11 cellular contexts compared by ENCODE assay signal in the genomic region with DNA sequence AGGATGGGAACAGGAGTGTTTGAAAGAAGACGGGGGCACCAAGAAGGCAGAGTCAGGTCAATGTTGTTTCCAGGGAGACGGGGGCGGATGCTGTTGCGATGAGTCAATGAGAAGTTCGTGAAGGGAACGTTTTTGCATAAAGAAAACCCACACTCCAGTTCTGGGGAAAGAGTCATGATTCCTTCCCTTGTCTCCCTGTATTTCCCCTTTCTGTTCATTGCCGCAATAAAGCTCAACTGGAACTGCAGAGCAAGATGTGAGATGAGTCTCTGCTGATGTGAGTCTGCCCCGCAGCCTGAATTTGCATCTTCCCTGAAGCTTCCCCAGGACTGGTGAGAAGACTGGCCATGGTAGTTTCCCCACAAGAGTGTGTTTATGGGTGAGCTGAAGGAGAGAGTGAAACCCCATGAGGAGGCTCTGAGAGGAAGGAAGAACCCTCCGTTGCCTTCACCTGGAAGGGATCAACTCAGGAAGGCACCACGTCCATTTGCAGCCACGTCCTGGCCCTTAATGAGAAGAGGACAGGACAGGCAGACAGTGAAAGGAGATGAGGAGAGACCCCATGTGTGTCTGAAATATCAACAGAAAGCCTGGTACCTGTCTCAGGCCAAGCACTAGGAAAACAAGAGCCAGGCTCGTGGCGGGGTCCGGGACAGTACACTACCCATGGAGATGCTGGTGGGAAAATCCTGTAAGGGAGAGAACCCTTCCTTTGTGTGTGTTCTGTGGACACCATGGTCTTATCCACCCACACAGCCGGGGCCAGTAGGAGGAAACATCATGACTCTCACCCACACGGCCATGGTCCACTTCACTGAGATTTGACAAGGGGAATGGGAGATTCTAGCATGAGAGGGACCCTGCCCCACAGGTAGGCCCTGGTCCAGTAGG. TPM values are rescaled to one million over a fixed set of nuclear protein-coding genes. Genes with fewer than 3 reads are reported as not detected.
DNase-seq lines count a peak whose midpoint lies in the region; ATAC-seq, FAIRE-seq and TF ChIP-seq lines count a peak whose summit lies in the region.
"Had no signal": no experiment of that assay in that cellular context is flagged by ENCODE, and none has a peak within 500 bp of the region (broad histone marks: within the 10 kb centered on the region; RNA-seq: fewer than 3 reads in every experiment).

No MANE protein-coding gene starts in this region.

- H3K4me1 ChIP-seq in right lobe of liver (no peaks in the 10 kb centered on the region), HepG2 (ENCODE audit: insufficient read depth, low read length) (no peaks in the 10 kb centered on the region)

- no peaks in the 10 kb centered on the region for H3K36me3 Mint-ChIP-seq in IgD-negative memory B cell
- H3K36me3 Mint-ChIP-seq: activated naive CD8-positive, alpha-beta T cell treated with anti-CD3 and anti-CD28 coated beads, Interleukin-2, amount 10 ng/mL, durations not matched to agents 7 days and 5 days had no signal

- CTCF ChIA-PET in HepG2 (lab: Yijun Ruan, JAX; ENCODE audit: low intra/inter-chr PET ratio, low total read pairs): no interaction called here

- no peak for TF ChIP-seq RAD21 in HepG2 (CRISPR knock-in tag; IDR thresholded peaks at IDR 0.05)

- no peak for TF ChIP-seq EP300 in HepG2 (IDR thresholded peaks at IDR 0.05; ENCODE audit: low read depth in 2 of 2, low read length in 2 of 2)
- TF ChIP-seq EP300 in HepG2 (CRISPR knock-in tag; IDR thresholded peaks at IDR 0.05; ENCODE audit: borderline replicate concordance): no peak

- no peak overlapping the region for H3K4me2 ChIP-seq in HepG2 (ENCODE audit: low read depth, low read length)
- H3K4me2 ChIP-seq: PC-9 had no signal

- BruUV-seq in HepG2 (replicated peaks; lab: Mats Ljungman, UMichigan): no TSS peak

- H3K9me3 Mint-ChIP-seq in IgD-negative memory B cell: peaks cover 0 to 2% (median 0%) of the 10 kb centered on the region in 3 donors

- no peak overlapping the region for H3K27ac ChIP-seq in right lobe of liver
- H3K27ac ChIP-seq in HepG2 (ENCODE audit: extremely low read length, insufficient read depth, low read length): no peak overlapping the region
- H3K27ac ChIP-seq: PC-9 had no signal

- H3K9me3 ChIP-seq in right lobe of liver (no peaks in the 10 kb centered on the region), HepG2 (ENCODE audit: low read length) (no peaks in the 10 kb centered on the region)

- no peak overlapping the region for H2AFZ ChIP-seq in HepG2 (ENCODE audit: low read length)
- H2AFZ ChIP-seq: PC-9 had no signal

- intact Hi-C loops in right lobe of liver (cut with DNase I): no loop called here
- intact Hi-C loops in HepG2 (cut with micrococcal nuclease; ENCODE audit: unreplicated experiment): no loop called here

- ATAC-seq in right lobe of liver (peak; percentile 46 to 72 (median 57)), HepG2 (no peak)

- H3K4me3 ChIP-seq in right lobe of liver (no peak overlapping the region), HepG2 (replicated peaks in 1 of 3; ENCODE audit: insufficient read depth in 1 of 3, low read depth in 2 of 3, low read length in 3 of 3) (no peak overlapping the region)
- H3K4me3 ChIP-seq: PC-9 had no signal

- H3K27me3 Mint-ChIP-seq in IgD-negative memory B cell: peaks cover 4% of the 10 kb centered on the region
- H3K27me3 Mint-ChIP-seq: activated naive CD8-positive, alpha-beta T cell treated with anti-CD3 and anti-CD28 coated beads, Interleukin-2, amount 10 ng/mL, durations not matched to agents 7 days and 5 days had no signal

- peaks cover 21 to 23% (median 22%) of the 10 kb centered on the region in 3 donors for H3K4me1 Mint-ChIP-seq in IgD-negative memory B cell
- H3K4me1 Mint-ChIP-seq: activated naive CD8-positive, alpha-beta T cell treated with anti-CD3 and anti-CD28 coated beads, Interleukin-2, amount 10 ng/mL, durations not matched to agents 7 days and 5 days had no signal

- POLR2A ChIA-PET in HepG2 (lab: Yijun Ruan, JAX): no interaction called here

- H3K79me2 ChIP-seq in HepG2 (ENCODE audit: insufficient read depth, low read length): no peaks in the 10 kb centered on the region

- TF ChIP-seq POLR2A in right lobe of liver (IDR thresholded peaks at IDR 0.05) (no peak), HepG2 (IDR thresholded peaks at IDR 0.05; ENCODE audit: insufficient read depth in 1 of 2, low read depth in 2 of 2, low read length in 2 of 2) (no peak)

- H3K27ac Mint-ChIP-seq in IgD-negative memory B cell: peak overlapping the region in 1 of 3 donors; percentile 76
- H3K27ac Mint-ChIP-seq: activated naive CD8-positive, alpha-beta T cell treated with anti-CD3 and anti-CD28 coated beads, Interleukin-2, amount 10 ng/mL, durations not matched to agents 7 days and 5 days had no signal

- H3K4me3 Mint-ChIP-seq in IgD-negative memory B cell: peak overlapping the region; percentile 41 to 81 (median 46)
- H3K4me3 Mint-ChIP-seq: activated naive CD8-positive, alpha-beta T cell treated with anti-CD3 and anti-CD28 coated beads, Interleukin-2, amount 10 ng/mL, durations not matched to agents 7 days and 5 days had no signal

- FAIRE-seq in HepG2 (lab: Jason Lieb, UNC): no peak
- peak; percentile 59 for FAIRE-seq in urothelium cell line (lab: Jason Lieb, UNC)
- FAIRE-seq: endothelial cell of umbilical vein had no signal

- in situ Hi-C loops in HepG2 (cut with HindIII; ENCODE audit: extremely low pct_ligation_motif_present, low pct_unique_long_range_greater_than_20kb): no loop called here

- H4K20me1 ChIP-seq in HepG2 (ENCODE audit: insufficient read depth, low read length): no peaks in the 10 kb centered on the region

- TF ChIP-seq CTCF in right lobe of liver (IDR thresholded peaks at IDR 0.05) (no peak), HepG2 (CRISPR knock-in tag; IDR thresholded peaks at IDR 0.05) (no peak)

- DNase-seq in right lobe of liver: no peak
- DNase-seq in HepG2 (ENCODE audit: low spot score): no peak
- DNase-seq in urothelium cell line (ENCODE audit: low spot score): no peak
- no peak for DNase-seq in DMS 273 treated with DMSO at 0.1 percent for 48 hours (lab: John Stamatoyannopoulos, UW)
- DNase-seq in DMS79 (lab: John Stamatoyannopoulos, UW): no peak
- DNase-seq: activated naive CD8-positive, alpha-beta T cell treated with anti-CD3 and anti-CD28 coated beads, Interleukin-2, amount 10 ng/mL, durations not matched to agents 7 days and 5 days; AML-193; NCI-H1417 had no signal

- no peak overlapping the region for H3K9ac ChIP-seq in HepG2 (ENCODE audit: insufficient read depth, low read depth, low read length)

- no peaks in the 10 kb centered on the region for H3K27me3 ChIP-seq in right lobe of liver
- H3K27me3 ChIP-seq in HepG2 (ENCODE audit: control insufficient read depth in 1 of 2, insufficient read depth in 2 of 2, low read length in 2 of 2): peaks cover 0 to 12% of the 10 kb centered on the region in 2 experiments; a peak in 2 of 5 replicates

- 34% methylated on average over 10 of the region's 16 CpGs for WGBS in right lobe of liver (ENCODE audit: insufficient coverage, low coverage, low lambda C conversion rate, missing lambda C conversion rate)
- 24% methylated on average over 16 of the region's 16 CpGs for WGBS in HepG2 (ENCODE audit: low lambda C conversion rate)

- H3K36me3 ChIP-seq in right lobe of liver (no peaks in the 10 kb centered on the region), HepG2 (replicated peaks in 1 of 2; ENCODE audit: control insufficient read depth in 1 of 2, insufficient read depth in 2 of 2, low read length in 2 of 2) (no peaks in the 10 kb centered on the region)

RNA-seq across cellular contexts. Expression of gene LILRA1, which starts 13.7 kb away (rescaled TPM):
- total RNA-seq in right lobe of liver: 1 to 10 TPM in 3 of 6 experiments, under 1 TPM in 3; 0.62 to 2.7 (median 1.0) TPM
- total RNA-seq in HepG2 (2016; rRNA removed; fragmentation: Illumina TruSeq; extraction: Trizol): not detected in 2 replicates
- not detected in 2 replicates for total RNA-seq in HepG2 (2016; cell fraction: cytosol; rRNA removed; fragmentation: Illumina TruSeq; extraction: Trizol; ENCODE audit: low read depth)
- total RNA-seq in HepG2 (2016; cell fraction: insoluble cytoplasmic fraction; rRNA removed; fragmentation: Illumina TruSeq; extraction: Trizol): not detected in 2 replicates
- total RNA-seq in HepG2 (2016; cell fraction: membrane; rRNA removed; fragmentation: Illumina TruSeq; extraction: Trizol): not detected in 2 replicates
- not detected in 2 replicates for total RNA-seq in HepG2 (2016; cell fraction: nucleus; rRNA removed; fragmentation: Illumina TruSeq; extraction: Trizol)
- polyA plus RNA-seq in HepG2 (2011; rRNA removed): not detected in 2 replicates
- not detected in 2 replicates for polyA plus RNA-seq in HepG2 (2011; cell fraction: cytosol; rRNA removed)
- not detected in 2 replicates for polyA plus RNA-seq in HepG2 (2011; cell fraction: nucleus; rRNA removed)
- not detected in 2 replicates for polyA plus RNA-seq in HepG2 (2012)
- polyA plus RNA-seq in HepG2 (2016; cell fraction: cytosol; fragmentation: Illumina TruSeq; extraction: Trizol; ENCODE audit: low read depth): not detected in 2 replicates
- polyA plus RNA-seq in HepG2 (2016; cell fraction: insoluble cytoplasmic fraction; fragmentation: Illumina TruSeq; extraction: Trizol; ENCODE audit: low read depth): not detected in 2 replicates
- not detected in 2 replicates for polyA plus RNA-seq in HepG2 (2016; cell fraction: membrane; fragmentation: Illumina TruSeq; extraction: Trizol; ENCODE audit: low read depth)
- polyA plus RNA-seq in HepG2 (2016; cell fraction: nucleus; fragmentation: Illumina TruSeq; extraction: Trizol; ENCODE audit: insufficient read depth, low read depth): not detected in 2 replicates
- not detected in 2 replicates for polyA minus RNA-seq in HepG2 (2011; rRNA and poly(A)+ RNA removed; ENCODE audit: low replicate concordance)
- not detected in 2 replicates for polyA minus RNA-seq in HepG2 (2011; cell fraction: cytosol; rRNA and poly(A)+ RNA removed)
- polyA minus RNA-seq in HepG2 (2011; cell fraction: nucleus; rRNA and poly(A)+ RNA removed): not detected in 2 replicates
- polyA plus RNA-seq in IgD-negative memory B cell: not detected
- total RNA-seq: activated naive CD8-positive, alpha-beta T cell treated with anti-CD3 and anti-CD28 coated beads, Interleukin-2, amount 10 ng/mL, durations not matched to agents 7 days and 5 days; endothelial cell of umbilical vein; PC-9 had no signal
- polyA plus RNA-seq: endothelial cell of umbilical vein had no signal

RNA-seq across cellular contexts. Expression of gene LILRB1, which starts 23.1 kb away (rescaled TPM):
- total RNA-seq in right lobe of liver (10 to 100 TPM in 1 of 6 experiments, 1 to 10 TPM in 5; 1.7 to 21.9 (median 4.1) TPM), HepG2 (2016; rRNA removed; fragmentation: Illumina TruSeq; extraction: Trizol) (not detected in 2 replicates)
- not detected in 2 replicates for total RNA-seq in HepG2 (2016; cell fraction: cytosol; rRNA removed; fragmentation: Illumina TruSeq; extraction: Trizol; ENCODE audit: low read depth)
- total RNA-seq in HepG2 (2016; cell fraction: insoluble cytoplasmic fraction; rRNA removed; fragmentation: Illumina TruSeq; extraction: Trizol): not detected in 2 replicates
- not detected in 2 replicates for total RNA-seq in HepG2 (2016; cell fraction: membrane; rRNA removed; fragmentation: Illumina TruSeq; extraction: Trizol)
- total RNA-seq in HepG2 (2016; cell fraction: nucleus; rRNA removed; fragmentation: Illumina TruSeq; extraction: Trizol): not detected in 2 replicates
- polyA plus RNA-seq in HepG2 (2011; rRNA removed) (not detected in 2 replicates), IgD-negative memory B cell (24.8 TPM)
- polyA plus RNA-seq in HepG2 (2011; cell fraction: cytosol; rRNA removed): 0.03 TPM in 1 of 2 replicates, not detected in the other
- polyA plus RNA-seq in HepG2 (2011; cell fraction: nucleus; rRNA removed): 0.16 TPM in 1 of 2 replicates, not detected in the other
- not detected in 2 replicates for polyA plus RNA-seq in HepG2 (2012)
- polyA plus RNA-seq in HepG2 (2016; cell fraction: cytosol; fragmentation: Illumina TruSeq; extraction: Trizol; ENCODE audit: low read depth): not detected in 2 replicates
- not detected in 2 replicates for polyA plus RNA-seq in HepG2 (2016; cell fraction: insoluble cytoplasmic fraction; fragmentation: Illumina TruSeq; extraction: Trizol; ENCODE audit: low read depth)
- not detected in 2 replicates for polyA plus RNA-seq in HepG2 (2016; cell fraction: membrane; fragmentation: Illumina TruSeq; extraction: Trizol; ENCODE audit: low read depth)
- not detected in 2 replicates for polyA plus RNA-seq in HepG2 (2016; cell fraction: nucleus; fragmentation: Illumina TruSeq; extraction: Trizol; ENCODE audit: insufficient read depth, low read depth)
- 0.16 TPM in 1 of 2 replicates, not detected in the other for polyA minus RNA-seq in HepG2 (2011; rRNA and poly(A)+ RNA removed; ENCODE audit: low replicate concordance)
- polyA minus RNA-seq in HepG2 (2011; cell fraction: cytosol; rRNA and poly(A)+ RNA removed): not detected in 2 replicates
- not detected in 2 replicates for polyA minus RNA-seq in HepG2 (2011; cell fraction: nucleus; rRNA and poly(A)+ RNA removed)
- total RNA-seq: endothelial cell of umbilical vein, PC-9 had no signal
- polyA plus RNA-seq: endothelial cell of umbilical vein had no signal

RNA-seq across cellular contexts. Expression of gene LILRA2, which starts 33.5 kb away (rescaled TPM):
- total RNA-seq in right lobe of liver (1 to 10 TPM; 1.4 to 8.3 (median 2.4) TPM), HepG2 (2016; rRNA removed; fragmentation: Illumina TruSeq; extraction: Trizol) (not detected in 2 replicates)
- not detected in 2 replicates for total RNA-seq in HepG2 (2016; cell fraction: cytosol; rRNA removed; fragmentation: Illumina TruSeq; extraction: Trizol; ENCODE audit: low read depth)
- total RNA-seq in HepG2 (2016; cell fraction: insoluble cytoplasmic fraction; rRNA removed; fragmentation: Illumina TruSeq; extraction: Trizol): not detected in 2 replicates
- not detected in 2 replicates for total RNA-seq in HepG2 (2016; cell fraction: membrane; rRNA removed; fragmentation: Illumina TruSeq; extraction: Trizol)
- not detected in 2 replicates for total RNA-seq in HepG2 (2016; cell fraction: nucleus; rRNA removed; fragmentation: Illumina TruSeq; extraction: Trizol)
- polyA plus RNA-seq in HepG2 (2011; rRNA removed) (0.53 and 1.1 TPM in 2 replicates), IgD-negative memory B cell (0.73 TPM)
- polyA plus RNA-seq in HepG2 (2011; cell fraction: cytosol; rRNA removed): 0.67 and 0.75 TPM in 2 replicates
- polyA plus RNA-seq in HepG2 (2011; cell fraction: nucleus; rRNA removed): 0.23 and 0.31 TPM in 2 replicates
- polyA plus RNA-seq in HepG2 (2012): 0.07 TPM in 1 of 2 replicates, not detected in the other
- not detected in 2 replicates for polyA plus RNA-seq in HepG2 (2016; cell fraction: cytosol; fragmentation: Illumina TruSeq; extraction: Trizol; ENCODE audit: low read depth)
- not detected in 2 replicates for polyA plus RNA-seq in HepG2 (2016; cell fraction: insoluble cytoplasmic fraction; fragmentation: Illumina TruSeq; extraction: Trizol; ENCODE audit: low read depth)
- not detected in 2 replicates for polyA plus RNA-seq in HepG2 (2016; cell fraction: membrane; fragmentation: Illumina TruSeq; extraction: Trizol; ENCODE audit: low read depth)
- not detected in 2 replicates for polyA plus RNA-seq in HepG2 (2016; cell fraction: nucleus; fragmentation: Illumina TruSeq; extraction: Trizol; ENCODE audit: insufficient read depth, low read depth)
- 1.1 TPM in 1 of 2 replicates, not detected in the other for polyA minus RNA-seq in HepG2 (2011; rRNA and poly(A)+ RNA removed; ENCODE audit: low replicate concordance)
- 0.70 TPM in 1 of 2 replicates, not detected in the other for polyA minus RNA-seq in HepG2 (2011; cell fraction: cytosol; rRNA and poly(A)+ RNA removed)
- polyA minus RNA-seq in HepG2 (2011; cell fraction: nucleus; rRNA and poly(A)+ RNA removed): not detected in 2 replicates
- total RNA-seq: endothelial cell of umbilical vein, PC-9 had no signal
- polyA plus RNA-seq: endothelial cell of umbilical vein had no signal

RNA-seq across cellular contexts. Expression of gene LILRB4, which starts 55.6 kb away (rescaled TPM):
- total RNA-seq in right lobe of liver: 1 to 10 TPM; 1.9 to 9.5 (median 2.5) TPM
- total RNA-seq in HepG2 (2016; rRNA removed; fragmentation: Illumina TruSeq; extraction: Trizol): not detected in 2 replicates
- total RNA-seq in HepG2 (2016; cell fraction: cytosol; rRNA removed; fragmentation: Illumina TruSeq; extraction: Trizol; ENCODE audit: low read depth): not detected in 2 replicates
- total RNA-seq in HepG2 (2016; cell fraction: insoluble cytoplasmic fraction; rRNA removed; fragmentation: Illumina TruSeq; extraction: Trizol): not detected in 2 replicates
- not detected in 2 replicates for total RNA-seq in HepG2 (2016; cell fraction: membrane; rRNA removed; fragmentation: Illumina TruSeq; extraction: Trizol)
- not detected in 2 replicates for total RNA-seq in HepG2 (2016; cell fraction: nucleus; rRNA removed; fragmentation: Illumina TruSeq; extraction: Trizol)
- not detected in 2 replicates for polyA plus RNA-seq in HepG2 (2011; rRNA removed)
- not detected in 2 replicates for polyA plus RNA-seq in HepG2 (2011; cell fraction: cytosol; rRNA removed)
- polyA plus RNA-seq in HepG2 (2011; cell fraction: nucleus; rRNA removed): not detected in 2 replicates
- polyA plus RNA-seq in HepG2 (2012): not detected in 2 replicates
- not detected in 2 replicates for polyA plus RNA-seq in HepG2 (2016; cell fraction: cytosol; fragmentation: Illumina TruSeq; extraction: Trizol; ENCODE audit: low read depth)
- polyA plus RNA-seq in HepG2 (2016; cell fraction: insoluble cytoplasmic fraction; fragmentation: Illumina TruSeq; extraction: Trizol; ENCODE audit: low read depth): not detected in 2 replicates
- not detected in 2 replicates for polyA plus RNA-seq in HepG2 (2016; cell fraction: membrane; fragmentation: Illumina TruSeq; extraction: Trizol; ENCODE audit: low read depth)
- polyA plus RNA-seq in HepG2 (2016; cell fraction: nucleus; fragmentation: Illumina TruSeq; extraction: Trizol; ENCODE audit: insufficient read depth, low read depth): not detected in 2 replicates
- polyA minus RNA-seq in HepG2 (2011; rRNA and poly(A)+ RNA removed; ENCODE audit: low replicate concordance): not detected in 2 replicates
- polyA minus RNA-seq in HepG2 (2011; cell fraction: cytosol; rRNA and poly(A)+ RNA removed): not detected in 2 replicates
- polyA minus RNA-seq in HepG2 (2011; cell fraction: nucleus; rRNA and poly(A)+ RNA removed): not detected in 2 replicates
- polyA plus RNA-seq in IgD-negative memory B cell: 0.93 TPM
- total RNA-seq: endothelial cell of umbilical vein, PC-9 had no signal
- polyA plus RNA-seq: endothelial cell of umbilical vein had no signal
